ENCODE assay signal across 7 cellular contexts in genomic region chr4:184450045-184450444, GRCh38. TPM values are rescaled to one million over a fixed set of nuclear protein-coding genes. Genes with fewer than 3 reads are reported as not detected.
A peak's percentile ranks its signal among the peaks of the same experiment; 100 is the strongest.
DNase-seq lines count a peak whose midpoint lies in the region; ATAC-seq lines count a peak whose summit lies in the region.

No MANE protein-coding gene starts in this region.

- H3K36me3 ChIP-seq in subcutaneous abdominal adipose tissue (ENCODE audit: control insufficient read depth in 5 of 5, insufficient read depth in 5 of 5, low read length in 5 of 5): peaks cover 0 to 2% (median 0%) of the 10 kb centered on the region in 5 donors

- no peaks in the 10 kb centered on the region for H3K9me3 Mint-ChIP-seq in activated naive CD8-positive, alpha-beta T cell treated with anti-CD3 and anti-CD28 coated beads, Interleukin-2, amount 50 U/mL, for 24 hours

- H3K9ac ChIP-seq in subcutaneous abdominal adipose tissue (ENCODE audit: low read length in 5 of 5): peak overlapping the region in 2 of 5 donors; percentile 5 to 38

- peak; percentile 27 for DNase-seq in HT1080 (ENCODE audit: low read depth)
- no peak for DNase-seq in activated naive CD8-positive, alpha-beta T cell treated with anti-CD3 and anti-CD28 coated beads, Interleukin-2, amount 50 U/mL, for 24 hours
- no peak for DNase-seq in left cardiac atrium
- no peak for DNase-seq in SIG-M5 treated with dmso at 0.1 percent for 504 hours (lab: John Stamatoyannopoulos, UW; ENCODE audit: unreplicated experiment)

- no peaks in the 10 kb centered on the region for H3K27me3 ChIP-seq in subcutaneous abdominal adipose tissue (ENCODE audit: control insufficient read depth in 5 of 5, insufficient read depth in 4 of 5, low read length in 5 of 5)

- peak overlapping the region; percentile 28 for H3K27ac Mint-ChIP-seq in activated naive CD8-positive, alpha-beta T cell treated with anti-CD3 and anti-CD28 coated beads, Interleukin-2, amount 50 U/mL, for 24 hours

- H3K4me3 ChIP-seq in subcutaneous abdominal adipose tissue (ENCODE audit: low read depth in 1 of 5, low read length in 5 of 5): peak overlapping the region in 2 of 5 donors; percentile 8 to 18

- peak overlapping the region; percentile 96 for H3K27ac ChIP-seq in subcutaneous abdominal adipose tissue (ENCODE audit: low read depth, low read length)

- peaks cover 19% of the 10 kb centered on the region for H3K36me3 Mint-ChIP-seq in activated naive CD8-positive, alpha-beta T cell treated with anti-CD3 and anti-CD28 coated beads, Interleukin-2, amount 50 U/mL, for 24 hours (ENCODE audit: low read depth)

- H3K4me3 Mint-ChIP-seq in activated naive CD8-positive, alpha-beta T cell treated with anti-CD3 and anti-CD28 coated beads, Interleukin-2, amount 50 U/mL, for 24 hours: no peak overlapping the region

- no peaks in the 10 kb centered on the region for H3K9me3 ChIP-seq in subcutaneous abdominal adipose tissue (ENCODE audit: control insufficient read depth in 5 of 5, low read length in 5 of 5)

- intact Hi-C loops in left cardiac atrium (cut with DNase I): no loop called here

- H3K4me1 Mint-ChIP-seq in activated naive CD8-positive, alpha-beta T cell treated with anti-CD3 and anti-CD28 coated beads, Interleukin-2, amount 50 U/mL, for 24 hours: peaks cover 84% of the 10 kb centered on the region

- no peak for ATAC-seq in activated naive CD8-positive, alpha-beta T cell treated with anti-CD3 and anti-CD28 coated beads, Interleukin-2, amount 50 U/mL, for 24 hours
- ATAC-seq in left cardiac atrium: peak; percentile 43 to 60
- ATAC-seq in HG03439 (IDR thresholded peaks at IDR 0.05; ENCODE audit: unreplicated experiment): no peak
- no peak for ATAC-seq in HG02623 (IDR thresholded peaks at IDR 0.05; ENCODE audit: unreplicated experiment)

- H3K27me3 Mint-ChIP-seq in activated naive CD8-positive, alpha-beta T cell treated with anti-CD3 and anti-CD28 coated beads, Interleukin-2, amount 50 U/mL, for 24 hours: no peaks in the 10 kb centered on the region

- H3K4me1 ChIP-seq in subcutaneous abdominal adipose tissue (ENCODE audit: control insufficient read depth in 5 of 5, insufficient read depth in 5 of 5, low read length in 5 of 5): peaks cover 22 to 79% (median 58%) of the 10 kb centered on the region in 5 donors

RNA-seq across cellular contexts. Expression of gene IRF2, which starts 24.3 kb away (rescaled TPM):
- 18.9 and 22.8 TPM in 2 replicates for total RNA-seq in HT1080 (2014; rRNA removed; shearing (Covaris generic))
- 25.4 and 28.9 TPM in 2 replicates for polyA plus RNA-seq in HT1080 (2015; cell fraction: cytosol; rRNA removed)
- polyA plus RNA-seq in HT1080 (2015; cell fraction: nucleus; rRNA removed): 31.7 and 36.2 TPM in 2 replicates
- 10 to 100 TPM; 27.1 to 30.0 TPM for total RNA-seq in left cardiac atrium

Comparison
In these comparisons a context has a peak if more than half of its experiments do, and no peak if none do; other contexts are left out.
1. ATAC-seq: peak in left cardiac atrium (2 of 2); none in activated naive CD8-positive, alpha-beta T cell treated with anti-CD3 and anti-CD28 coated beads, Interleukin-2, amount 50 U/mL, for 24 hours (single experiment), HG03439 (single experiment) and HG02623 (single experiment).